8 cellular contexts compared by ENCODE assay signal in the genomic region with DNA sequence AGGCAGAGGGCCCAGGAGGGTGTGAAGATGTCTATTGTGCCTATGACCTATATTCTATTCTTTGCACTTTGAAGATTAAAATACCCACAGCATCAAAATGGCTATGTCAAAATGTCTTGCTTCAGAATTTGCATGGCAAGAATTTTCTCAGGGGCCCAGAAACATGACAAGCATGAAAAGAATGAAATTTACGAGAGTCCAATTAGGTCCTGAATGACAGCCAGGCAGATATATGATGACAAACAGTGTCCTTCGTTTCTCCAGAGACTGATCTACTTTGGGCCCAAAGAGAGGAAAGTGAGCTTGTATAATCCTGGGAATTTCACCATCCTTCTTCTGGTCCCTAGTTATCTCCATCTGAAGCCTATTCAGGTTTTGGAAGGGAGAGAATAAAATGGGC.
"Had no signal": no experiment of that assay in that cellular context is flagged by ENCODE, and none has a peak within 500 bp of the region (broad histone marks: within the 10 kb centered on the region; RNA-seq: fewer than 3 reads in every experiment).

No MANE protein-coding gene starts in this region.

- H3K27ac ChIP-seq: HL-60 had no signal

- H2AFZ ChIP-seq: GM23338 had no signal

- H3K4me3 Mint-ChIP-seq: GM23338, H9 had no signal

- H3K27ac Mint-ChIP-seq: GM23338, H9 had no signal

- H3K4me2 ChIP-seq: GM23338 had no signal

- H3K9me3 Mint-ChIP-seq: GM23338, H9 had no signal

- DNase-seq: H9, HCEC 1CT, IMR-90, KG1 had no signal

- H3K4me3 ChIP-seq: GM23338, K562 had no signal

- ATAC-seq: GM23338, HepG2, K562 had no signal
